In genomic region chr14:90111895-90112534, GRCh38 we compare ENCODE assay signal across 15 cellular contexts. TPM values are rescaled to one million over a fixed set of nuclear protein-coding genes. Genes with fewer than 3 reads are reported as not detected.
A peak's percentile ranks its signal among the peaks of the same experiment; 100 is the strongest.
DNase-seq lines count a peak whose midpoint lies in the region; ATAC-seq and TF ChIP-seq lines count a peak whose summit lies in the region.
"Had no signal": no experiment of that assay in that cellular context is flagged by ENCODE, and none has a peak within 500 bp of the region (broad histone marks: within the 10 kb centered on the region; RNA-seq: fewer than 3 reads in every experiment).

No MANE protein-coding gene starts in this region.

- no peaks in the 10 kb centered on the region for H3K9me3 ChIP-seq in HCT116 (ENCODE audit: control insufficient read depth in 1 of 2, insufficient read depth in 1 of 2, low read depth in 1 of 2, low read length in 2 of 2)
- H3K9me3 ChIP-seq in upper lobe of right lung, result no peaks in the 10 kb centered on the region
- no peaks in the 10 kb centered on the region for H3K9me3 ChIP-seq in suprapubic skin

- in situ Hi-C loops in GM13977 (cut with MboI; ENCODE audit: low pct_unique_long_range_greater_than_20kb, low sequenced_read_pairs, unreplicated experiment), result no loop called here

- intact Hi-C loops in HCT116 (cut with micrococcal nuclease) (no loop called here), upper lobe of right lung (cut with DNase I) (no loop called here)

- H3K27me3 ChIP-seq in HCT116 (ENCODE audit: insufficient read depth, low read length), result no peaks in the 10 kb centered on the region
- H3K27me3 ChIP-seq in upper lobe of right lung, result peaks cover 6% of the 10 kb centered on the region
- peaks cover 6% of the 10 kb centered on the region for H3K27me3 ChIP-seq in suprapubic skin
- H3K27me3 ChIP-seq: BLaER1 had no signal

- H3K4me1 ChIP-seq in HCT116 (ENCODE audit: control insufficient read depth in 1 of 2, insufficient read depth in 2 of 2, low read length in 2 of 2), result peaks cover 14 to 24% of the 10 kb centered on the region in 2 experiments
- no peaks in the 10 kb centered on the region for H3K4me1 ChIP-seq in upper lobe of right lung
- H3K4me1 ChIP-seq in suprapubic skin, result no peaks in the 10 kb centered on the region

- POLR2A ChIA-PET in AG04449 (lab: Yijun Ruan, JAX) (no interaction called here), HCT116 (lab: Charles Lee) (no interaction called here)

- no peak for TF ChIP-seq EP300 in suprapubic skin (IDR thresholded peaks at IDR 0.05)

- WGBS in suprapubic skin, result 47% methylated on average over 12 of the region's 12 CpGs

- no peak overlapping the region for H2AFZ ChIP-seq in HCT116 (ENCODE audit: low read depth, low read length, poor library complexity, severe bottlenecking)

- TF ChIP-seq POLR2A in HCT116 (IDR thresholded peaks at IDR 0.05; ENCODE audit: borderline replicate concordance, extremely low read depth, insufficient read depth, insufficient read length) (no peak), suprapubic skin (IDR thresholded peaks at IDR 0.05) (no peak)

- H3K36me3 ChIP-seq in HCT116 (ENCODE audit: control insufficient read depth in 1 of 2, insufficient read depth in 2 of 2, low read length in 2 of 2) (no peaks in the 10 kb centered on the region), upper lobe of right lung (no peaks in the 10 kb centered on the region), suprapubic skin (no peaks in the 10 kb centered on the region)
- H3K36me3 ChIP-seq: BLaER1 had no signal

- ATAC-seq in HCT116, result peak; percentile 72
- ATAC-seq in activated T-helper 17 cell treated with anti-CD3 and anti-CD28 coated beads, Interleukin-2, amount 50 U/mL, for 72 hours (replicated peaks), result peak; percentile 51
- no peak for ATAC-seq in upper lobe of right lung

- BruUV-seq in HCT116 (replicated peaks; lab: Mats Ljungman, UMichigan), result no TSS peak

- TF ChIP-seq RAD21 in HCT116 (IDR thresholded peaks at IDR 0.05; ENCODE audit: low read depth), result no peak

- no peaks in the 10 kb centered on the region for H3K79me2 ChIP-seq in HCT116 (ENCODE audit: insufficient read depth, low read length)

- H3K27ac Mint-ChIP-seq in activated T-helper 17 cell treated with anti-CD3 and anti-CD28 coated beads, Interleukin-2, amount 50 U/mL, for 72 hours, result no peak overlapping the region
- H3K27ac Mint-ChIP-seq: activated CD4-positive, alpha-beta memory T cell treated with anti-CD3 and anti-CD28 coated beads for 36 hours; activated naive CD4-positive, alpha-beta T cell treated with anti-CD3 and anti-CD28 coated beads for 36 hours; T-helper 1 cell treated with Interleukin-12 subunit alpha and Interleukin-12 subunit beta and Interleukin-4 antibody, amounts not matched to agents 30 μg/mL and 1 μg/mL, for 36 hours had no signal

- H3K4me3 Mint-ChIP-seq in activated T-helper 17 cell treated with anti-CD3 and anti-CD28 coated beads, Interleukin-2, amount 50 U/mL, for 72 hours, result no peak overlapping the region
- H3K4me3 Mint-ChIP-seq: activated CD4-positive, alpha-beta memory T cell treated with anti-CD3 and anti-CD28 coated beads for 36 hours; activated naive CD4-positive, alpha-beta T cell treated with anti-CD3 and anti-CD28 coated beads for 36 hours; T-helper 1 cell treated with Interleukin-12 subunit alpha and Interleukin-12 subunit beta and Interleukin-4 antibody, amounts not matched to agents 30 μg/mL and 1 μg/mL, for 36 hours had no signal

- H3K4me3 ChIP-seq in AG04449 (ENCODE audit: low read depth, low read length) (no peak overlapping the region), HCT116 (replicated peaks in 1 of 2; ENCODE audit: low read depth in 1 of 2, low read length in 2 of 2) (0 out of 4 replicates have a peak overlapping the region, but pooled peaks of 1 of the 2 experiments have one; percentile 6), upper lobe of right lung (no peak overlapping the region), suprapubic skin (no peak overlapping the region)
- H3K4me3 ChIP-seq: BLaER1 had no signal

- DNase-seq in AG04449 (ENCODE audit: low read depth, low spot score) (peak; percentile 51), HCT116 (ENCODE audit: low read depth, low spot score) (peak; percentile 51), glomerular visceral epithelial cell (ENCODE audit: extremely low spot score) (peak; percentile 39), upper lobe of right lung (no peak), GM13977 (ENCODE audit: low spot score) (no peak), NCI-H146 treated with DMSO at 0.1 percent for 48 hours (lab: John Stamatoyannopoulos, UW; ENCODE audit: unreplicated experiment) (no peak), suprapubic skin (ENCODE audit: low spot score in 2 of 2) (no peak)
- DNase-seq: activated CD4-positive, alpha-beta memory T cell treated with anti-CD3 and anti-CD28 coated beads for 36 hours; activated naive CD4-positive, alpha-beta T cell treated with anti-CD3 and anti-CD28 coated beads for 36 hours; cortex of kidney; NCI-H2081 treated with DMSO at 0.1 percent for 48 hours had no signal

- H3K9ac ChIP-seq in HCT116 (ENCODE audit: low read length), result no peak overlapping the region
- H3K9ac ChIP-seq: BLaER1, KMS-11 had no signal

- TF ChIP-seq CTCF in AG04449 (IDR thresholded peaks at IDR 0.05; ENCODE audit: insufficient read depth, low read length, missing control alignments) (no peak), HCT116 (IDR thresholded peaks at IDR 0.05 in 2 of 3, conservative IDR thresholded peaks at IDR 0.05 in 1 of 3; ENCODE audit: borderline replicate concordance in 1 of 3, insufficient read depth in 1 of 3, low read depth in 2 of 3, low read length in 2 of 3) (no peak), upper lobe of right lung (IDR thresholded peaks at IDR 0.05) (no peak), GM13977 (IDR thresholded peaks at IDR 0.05; ENCODE audit: extremely low read depth, insufficient read depth, missing control alignments) (no peak), suprapubic skin (IDR thresholded peaks at IDR 0.05) (no peak)

- no peaks in the 10 kb centered on the region for H3K36me3 Mint-ChIP-seq in activated T-helper 17 cell treated with anti-CD3 and anti-CD28 coated beads, Interleukin-2, amount 50 U/mL, for 72 hours (ENCODE audit: low read depth)
- H3K36me3 Mint-ChIP-seq: activated CD4-positive, alpha-beta memory T cell treated with anti-CD3 and anti-CD28 coated beads for 36 hours had no signal

- no peaks in the 10 kb centered on the region for H3K4me1 Mint-ChIP-seq in activated T-helper 17 cell treated with anti-CD3 and anti-CD28 coated beads, Interleukin-2, amount 50 U/mL, for 72 hours

- no peak overlapping the region for H3K27ac ChIP-seq in HCT116 (ENCODE audit: low read depth, low read length)
- no peak overlapping the region for H3K27ac ChIP-seq in upper lobe of right lung
- H3K27ac ChIP-seq in suprapubic skin, result no peak overlapping the region
- H3K27ac ChIP-seq: BLaER1, KMS-11 had no signal

- peaks cover 24% of the 10 kb centered on the region for H3K27me3 Mint-ChIP-seq in activated T-helper 17 cell treated with anti-CD3 and anti-CD28 coated beads, Interleukin-2, amount 50 U/mL, for 72 hours

- H3K4me2 ChIP-seq in HCT116 (ENCODE audit: low read length), result peak overlapping the region; percentile 63
- H3K4me2 ChIP-seq: BLaER1, KMS-11 had no signal

- H3K9me2 ChIP-seq in HCT116 (ENCODE audit: insufficient read depth), result no peaks in the 10 kb centered on the region

- H4K20me1 ChIP-seq in HCT116 (ENCODE audit: insufficient read depth), result no peaks in the 10 kb centered on the region
- H4K20me1 ChIP-seq: BLaER1 had no signal

- H3K9me3 Mint-ChIP-seq in activated T-helper 17 cell treated with anti-CD3 and anti-CD28 coated beads, Interleukin-2, amount 50 U/mL, for 72 hours, result no peaks in the 10 kb centered on the region
- H3K9me3 Mint-ChIP-seq: activated CD4-positive, alpha-beta memory T cell treated with anti-CD3 and anti-CD28 coated beads for 36 hours; activated naive CD4-positive, alpha-beta T cell treated with anti-CD3 and anti-CD28 coated beads for 36 hours; T-helper 1 cell treated with Interleukin-12 subunit alpha and Interleukin-12 subunit beta and Interleukin-4 antibody, amounts not matched to agents 30 μg/mL and 1 μg/mL, for 36 hours had no signal

- CTCF ChIA-PET in AG04449 (lab: Yijun Ruan, JAX), result interaction anchor here (0.9 kb wide), 1 partner anchor 190 kb away, joined by 3 read pairs; no protein-coding TSS in a partner anchor
- CTCF ChIA-PET in HCT116 (lab: Charles Lee), result no interaction called here

- RAD21 ChIA-PET in HCT116 (lab: Charles Lee; ENCODE audit: low non-redundant PET in 1 of 2, low total read pairs in 2 of 2, uncharacterized antibody in 2 of 2, unreplicated experiment in 2 of 2), result no interaction called here

TF ChIP-seq in HCT116, 20 proteins besides CTCF, POLR2A, EP300 and RAD21 (continues in another document):
- TF ChIP-seq ZNF274 (IDR thresholded peaks at IDR 0.05; ENCODE audit: low read depth, low read length) (no peak), TCF7L2 (IDR thresholded peaks at IDR 0.05; ENCODE audit: borderline replicate concordance, extremely low read depth, insufficient read depth, insufficient read length) (peak; percentile 18), POLR2AphosphoS5 (IDR thresholded peaks at IDR 0.05; ENCODE audit: low read depth, low read length) (no peak), CEBPB (IDR thresholded peaks at IDR 0.05; ENCODE audit: low read depth) (peak; percentile 56; the same call in 1 of the 2 replicates), EGR1 (IDR thresholded peaks at IDR 0.05; ENCODE audit: low read depth) (no peak), SIN3A (IDR thresholded peaks at IDR 0.05; ENCODE audit: low read depth) (no peak), JUND (IDR thresholded peaks at IDR 0.05) (peak; percentile 81), ELF1 (IDR thresholded peaks at IDR 0.05; ENCODE audit: borderline replicate concordance, low read depth) (no peak), ATF3 (IDR thresholded peaks at IDR 0.05) (no peak), MAX (IDR thresholded peaks at IDR 0.05) (no peak)

RNA-seq across cellular contexts. Expression of gene KCNK13, which starts 50.2 kb away (rescaled TPM):
- 2.2 TPM for total RNA-seq in HCT116 (2021; ENCODE audit: unreplicated experiment)
- 0.82 and 1.2 TPM in 2 replicates for polyA plus RNA-seq in HCT116 (2012)
- under 1 TPM; 0.11 to 0.30 TPM for total RNA-seq in activated T-helper 17 cell treated with anti-CD3 and anti-CD28 coated beads, Interleukin-2, amount 50 U/mL, for 72 hours
- total RNA-seq in upper lobe of right lung, result 0.81 TPM
- total RNA-seq in suprapubic skin, result under 1 TPM in 1 of 4 donors, not detected in 3; 0.48 TPM
- total RNA-seq: activated CD4-positive, alpha-beta memory T cell treated with anti-CD3 and anti-CD28 coated beads for 36 hours; activated naive CD4-positive, alpha-beta T cell treated with anti-CD3 and anti-CD28 coated beads for 36 hours had no signal

Comparison
In these comparisons a context has a peak if more than half of its experiments do, and no peak if none do; other contexts are left out.
1. DNase-seq: peak in AG04449 (single experiment), HCT116 (single experiment) and glomerular visceral epithelial cell (single experiment); none in upper lobe of right lung (single experiment), GM13977 (single experiment), NCI-H146 treated with DMSO at 0.1 percent for 48 hours (single experiment) and suprapubic skin (0 of 2).